ENCODE assay signal across 1 cellular context in genomic region chr21:44970766-44971671, GRCh38.
TF ChIP-seq lines count a peak whose summit lies in the region.

No MANE protein-coding gene starts in this region.

TF ChIP-seq in H1, 55 proteins besides CTCF, POLR2A, EP300 and RAD21:
- TF ChIP-seq CEBPB (IDR thresholded peaks at IDR 0.05; ENCODE audit: low read depth, low read length) (no peak), EGR1 (IDR thresholded peaks at IDR 0.05; ENCODE audit: borderline replicate concordance, low read depth, low read length) (no peak), ATF2 (IDR thresholded peaks at IDR 0.05; ENCODE audit: low read length) (no peak)
